8 cellular contexts compared by ENCODE assay signal in genomic region chr21:36989199-36989698, GRCh38. TPM values are rescaled to one million over a fixed set of nuclear protein-coding genes. Genes with fewer than 3 reads are reported as not detected.
A peak's percentile ranks its signal among the peaks of the same experiment; 100 is the strongest.
DNase-seq lines count a peak whose midpoint lies in the region; ATAC-seq and TF ChIP-seq lines count a peak whose summit lies in the region.
"Not testable (repeated sequence)": the region's sequence is repeated elsewhere in the genome, so short reads cannot be mapped to it uniquely, and the experiment has no call there.

No MANE protein-coding gene starts in this region.

- not testable (repeated sequence) for H3K23ac ChIP-seq in trophoblast cell (ENCODE audit: low read length)

- H4K12ac ChIP-seq in trophoblast cell (ENCODE audit: low read depth, low read length), result peak overlapping the region; percentile 95

- H3K4me1 ChIP-seq in Caco-2, result peaks cover 15% of the 10 kb centered on the region
- H3K4me1 ChIP-seq in Loucy (ENCODE audit: insufficient read depth, low read length, poor library complexity, severe bottlenecking), result peaks cover 20% of the 10 kb centered on the region
- not testable (repeated sequence) for H3K4me1 ChIP-seq in fibroblast of lung (ENCODE audit: control insufficient read depth, extremely low read depth, insufficient read depth, low read length); tibial nerve
- peaks cover 2 to 11% of the 10 kb centered on the region in 2 experiments for H3K4me1 ChIP-seq in trophoblast cell (ENCODE audit: control insufficient read depth in 1 of 2, insufficient read depth in 2 of 2, low read length in 2 of 2)

- ATAC-seq in activated B cell treated with CpG ODN at 0.5 μM for 24 hours (ENCODE audit: low read depth), result not testable (repeated sequence)

- not testable (repeated sequence) for TF ChIP-seq EP300 in tibial nerve (IDR thresholded peaks at IDR 0.05)

- peak overlapping the region; percentile 69 for H3K9ac ChIP-seq in Loucy (ENCODE audit: low read depth, low read length, poor library complexity, severe bottlenecking)
- peak overlapping the region; percentile 66 for H3K9ac ChIP-seq in fibroblast of lung (ENCODE audit: insufficient read depth, low read length)
- H3K9ac ChIP-seq in trophoblast cell (ENCODE audit: low read length), result peak overlapping the region; percentile 57

- H3F3A ChIP-seq in Loucy (ENCODE audit: low read depth), result not testable (repeated sequence)

- 39 to 42% methylated on average over 22 of the region's 22 CpGs for WGBS in lower leg skin, 2 donors
- WGBS in trophoblast cell (ENCODE audit: extremely low coverage, insufficient coverage, insufficient read length), result no CpG with 5 or more reads among the region's 22 CpGs
- WGBS in tibial nerve, 2 donors, result 43 to 45% methylated on average over 22 of the region's 22 CpGs

- peak overlapping the region; percentile 87 for H3K18ac ChIP-seq in trophoblast cell (ENCODE audit: low read length)

- H2AFZ ChIP-seq in Loucy (ENCODE audit: low read length), result peak overlapping the region; percentile 95
- peak overlapping the region; percentile 73 for H2AFZ ChIP-seq in fibroblast of lung (ENCODE audit: low read length)
- H2AFZ ChIP-seq in trophoblast cell (ENCODE audit: insufficient read depth, low read length, poor library complexity), result peak overlapping the region; percentile 99

- H3K4me3 Mint-ChIP-seq in Caco-2 (ENCODE audit: unreplicated experiment) (peak overlapping the region; percentile 96), activated B cell treated with CpG ODN at 0.5 μM for 24 hours (peak overlapping the region; percentile 83), brain (peak overlapping the region; percentile 80 to 88 (median 83))

- H2BK5ac ChIP-seq in trophoblast cell (ENCODE audit: low read depth, low read length, poor library complexity), result peak overlapping the region; percentile 72

- H3K14ac ChIP-seq in trophoblast cell (ENCODE audit: low read length), result peak overlapping the region; percentile 93

- TF ChIP-seq POLR2A in lower leg skin (IDR thresholded peaks at IDR 0.05); tibial nerve (IDR thresholded peaks at IDR 0.05): not testable (repeated sequence)

- H3K27ac ChIP-seq in fibroblast of lung (ENCODE audit: insufficient read depth, low read length), result peak overlapping the region; percentile 63
- peak overlapping the region; percentile 57 for H3K27ac ChIP-seq in trophoblast cell (ENCODE audit: low read depth, low read length)
- H3K27ac ChIP-seq in tibial nerve, result peak overlapping the region; percentile 81 to 93 (median 87)

- not testable (repeated sequence) for BruUV-seq in Caco-2 (replicated peaks; lab: Mats Ljungman, UMichigan)

- not testable (repeated sequence) for H2BK12ac ChIP-seq in trophoblast cell (ENCODE audit: low read length)

- TF ChIP-seq CTCF in Caco-2 (IDR thresholded peaks at IDR 0.05; ENCODE audit: insufficient read depth in 1 of 2, low read depth in 1 of 2, low read length in 1 of 2, severe bottlenecking in 1 of 2, unreplicated experiment in 1 of 2); Loucy (conservative IDR thresholded peaks at IDR 0.05; ENCODE audit: low read length); activated B cell treated with CpG ODN at 0.5 μM for 24 hours (IDR thresholded peaks at IDR 0.05); brain (conservative IDR thresholded peaks at IDR 0.05); fibroblast of lung (conservative IDR thresholded peaks at IDR 0.05 in 1 of 2, IDR thresholded peaks at IDR 0.05 in 1 of 2; ENCODE audit: low read depth in 1 of 2, low read length in 2 of 2); lower leg skin (IDR thresholded peaks at IDR 0.05); tibial nerve (IDR thresholded peaks at IDR 0.05): not testable (repeated sequence)

- not testable (repeated sequence) for H3K9me3 Mint-ChIP-seq in Caco-2 (ENCODE audit: unreplicated experiment); activated B cell treated with CpG ODN at 0.5 μM for 24 hours; brain

- H3K79me1 ChIP-seq in trophoblast cell (ENCODE audit: low read length), result not testable (repeated sequence)

- H2AK5ac ChIP-seq in trophoblast cell (ENCODE audit: low read length), result not testable (repeated sequence)

- CTCF ChIA-PET in Caco-2 (lab: Charles Lee), result interaction anchor here (0.6 to 2.0 kb wide), 4 partner anchors 11 to 693 kb away, joined by 3 to 17 read pairs (median 10); no protein-coding TSS in a partner anchor
- CTCF ChIA-PET in activated B cell treated with CpG ODN at 0.5 μM for 24 hours (lab: Charles Lee), result interaction anchor here (0.6 to 3.7 kb wide), 10 partner anchors 10 to 359 kb away, joined by 3 to 24 read pairs (median 4); partner anchors contain the start of genes HLCS and RIPPLY3

- H3K27me3 Mint-ChIP-seq in Caco-2 (ENCODE audit: insufficient read depth, unreplicated experiment); activated B cell treated with CpG ODN at 0.5 μM for 24 hours; brain: not testable (repeated sequence)

- peak overlapping the region; percentile 84 for H4K91ac ChIP-seq in trophoblast cell (ENCODE audit: low read depth, low read length)

- H3K27ac Mint-ChIP-seq in Caco-2 (ENCODE audit: unreplicated experiment) (peak overlapping the region; percentile 96), activated B cell treated with CpG ODN at 0.5 μM for 24 hours (peak overlapping the region; percentile 80), brain (peak overlapping the region in 4 of 5 experiments; percentile 58 to 93 (median 86))

- not testable (repeated sequence) for DNase-seq in Caco-2; activated B cell treated with CpG ODN at 0.5 μM for 24 hours; fibroblast of lung (ENCODE audit: low read depth in 2 of 2); lower leg skin (ENCODE audit: low spot score in 2 of 2); trophoblast cell; tibial nerve (ENCODE audit: low spot score in 2 of 2)

- H3K36me3 ChIP-seq in Caco-2 (ENCODE audit: control insufficient read depth, insufficient read depth, low read length); Loucy (ENCODE audit: insufficient read depth, low read length); fibroblast of lung (ENCODE audit: control insufficient read depth, insufficient read depth, low read length); trophoblast cell (ENCODE audit: control insufficient read depth in 1 of 2, insufficient read depth in 2 of 2, low read length in 2 of 2); tibial nerve: not testable (repeated sequence)

- peak overlapping the region; percentile 46 for H3K4me3 ChIP-seq in Caco-2 (ENCODE audit: low read depth, low read length)
- peak overlapping the region; percentile 78 for H3K4me3 ChIP-seq in Loucy (ENCODE audit: low read length, poor library complexity, severe bottlenecking)
- H3K4me3 ChIP-seq in fibroblast of lung (replicated peaks in 1 of 4; ENCODE audit: control extremely low read depth in 1 of 4, insufficient read depth in 1 of 4, low read depth in 3 of 4, low read length in 4 of 4), result peak overlapping the region; percentile 32 to 67 (median 48)
- peak overlapping the region; percentile 23 for H3K4me3 ChIP-seq in lower leg skin (ENCODE audit: low read depth, poor library complexity, severe bottlenecking)
- H3K4me3 ChIP-seq in trophoblast cell (ENCODE audit: low read depth, low read length), result peak overlapping the region; percentile 50
- H3K4me3 ChIP-seq in tibial nerve, result peak overlapping the region; percentile 57 to 78 (median 62)

- H3K36me3 Mint-ChIP-seq in Caco-2 (ENCODE audit: insufficient read depth, unreplicated experiment), result peaks cover 17% of the 10 kb centered on the region
- H3K36me3 Mint-ChIP-seq in activated B cell treated with CpG ODN at 0.5 μM for 24 hours (ENCODE audit: low read depth), result not testable (repeated sequence)
- peaks cover 13% of the 10 kb centered on the region for H3K36me3 Mint-ChIP-seq in brain

- H3K4ac ChIP-seq in trophoblast cell (ENCODE audit: low read depth, low read length), result peak overlapping the region; percentile 77

- peak overlapping the region; percentile 66 for H3K4me2 ChIP-seq in Loucy (ENCODE audit: low read depth, low read length, poor library complexity, severe bottlenecking)
- peak overlapping the region; percentile 66 for H3K4me2 ChIP-seq in fibroblast of lung (ENCODE audit: extremely low read depth, insufficient read depth, low read length)
- peak overlapping the region; percentile 92 for H3K4me2 ChIP-seq in trophoblast cell (ENCODE audit: low read length)

- intact Hi-C loops in Caco-2 (cut with micrococcal nuclease; ENCODE audit: unreplicated experiment); lower leg skin (cut with DNase I; ENCODE audit: low total_unique reads): not testable (repeated sequence)
- intact Hi-C loops in activated B cell treated with CpG ODN at 0.5 μM for 24 hours (cut with micrococcal nuclease), result loop anchor here (1.0 to 10.0 kb wide), 4 partner anchors 12 to 834 kb away; partner anchors contain the start of genes DOP1B, HLCS, PIGP and TTC3

- H3K9me2 ChIP-seq in Loucy (replicated peaks; ENCODE audit: low read depth, low read length), result not testable (repeated sequence)

- peak overlapping the region; percentile 54 for H2BK120ac ChIP-seq in trophoblast cell (ENCODE audit: insufficient read depth, low read length, poor library complexity)

- H3K27me3 ChIP-seq in Caco-2 (replicated peaks; ENCODE audit: control insufficient read depth, insufficient read depth, low read length); Loucy (ENCODE audit: insufficient read depth, low read length, poor library complexity, severe bottlenecking); fibroblast of lung (ENCODE audit: control insufficient read depth, insufficient read depth, low read length); trophoblast cell (ENCODE audit: insufficient read depth, low read length); tibial nerve: not testable (repeated sequence)

- POLR2A ChIA-PET in Caco-2 (lab: Charles Lee), result interaction anchor here (0.5 to 1.7 kb wide), 3 partner anchors 12 to 128 kb away, joined by 5 to 13 read pairs (median 5); partner anchors contain the start of genes PIGP and TTC3
- POLR2A ChIA-PET in activated B cell treated with CpG ODN at 0.5 μM for 24 hours (lab: Charles Lee), result interaction anchor here (0.5 to 2.6 kb wide), 10 partner anchors 8 to 839 kb away, joined by 3 to 21 read pairs (median 5); partner anchors contain the start of genes DYRK1A, HLCS, PIGP and TTC3

- not testable (repeated sequence) for H3K9me3 ChIP-seq in Caco-2; Loucy (ENCODE audit: insufficient read depth, low read depth, low read length); fibroblast of lung (ENCODE audit: control insufficient read depth, insufficient read depth, low read depth, low read length); trophoblast cell (ENCODE audit: insufficient read depth, low read depth, low read length); tibial nerve

- H4K20me1 ChIP-seq in Loucy (ENCODE audit: insufficient read depth, low read length, poor library complexity, severe bottlenecking); fibroblast of lung (ENCODE audit: control insufficient read depth, extremely low read depth, insufficient read depth, low read length): not testable (repeated sequence)

- not testable (repeated sequence) for H3K79me2 ChIP-seq in Loucy (ENCODE audit: insufficient read depth, low read length); fibroblast of lung (ENCODE audit: control insufficient read depth, insufficient read depth, low read length); trophoblast cell (ENCODE audit: control insufficient read depth, insufficient read depth, low read length, poor library complexity)

- peak overlapping the region; percentile 100 for H4K8ac ChIP-seq in trophoblast cell (ENCODE audit: low read depth, low read length)

- H3K4me1 Mint-ChIP-seq in Caco-2 (ENCODE audit: low read depth, unreplicated experiment) (peaks cover 12% of the 10 kb centered on the region), brain (peaks cover 25% of the 10 kb centered on the region)
- not testable (repeated sequence) for H3K4me1 Mint-ChIP-seq in activated B cell treated with CpG ODN at 0.5 μM for 24 hours

RNA-seq across cellular contexts. Expression of gene RIPPLY3, which starts 17.3 kb away (rescaled TPM):
- total RNA-seq in Caco-2 (2022), result 0.91 and 1.2 TPM in 2 replicates
- not detected in 2 replicates for total RNA-seq in activated B cell treated with CpG ODN at 0.5 μM for 24 hours
- polyA plus RNA-seq in brain (ENCODE audit: insufficient read depth, low read depth, low replicate concordance), result 68.7 TPM
- total RNA-seq in fibroblast of lung, result not detected in 2 replicates
- 0.03 TPM in 1 of 2 replicates, not detected in the other for polyA plus RNA-seq in fibroblast of lung
- not detected in 2 replicates for polyA plus RNA-seq in fibroblast of lung (2012)
- not detected in 2 replicates for polyA minus RNA-seq in fibroblast of lung (ENCODE audit: low replicate concordance)
- total RNA-seq in lower leg skin, result not detected
- 0.05 and 0.10 TPM in 2 replicates for polyA plus RNA-seq in trophoblast cell (2013)
- not detected for total RNA-seq in tibial nerve

RNA-seq across cellular contexts. Expression of gene HLCS, which starts 22.8 kb away (rescaled TPM):
- 21.8 and 26.2 TPM in 2 replicates for total RNA-seq in Caco-2 (2022)
- 8.1 and 10.6 TPM in 2 replicates for total RNA-seq in activated B cell treated with CpG ODN at 0.5 μM for 24 hours
- 21.4 TPM for polyA plus RNA-seq in brain (ENCODE audit: insufficient read depth, low read depth, low replicate concordance)
- total RNA-seq in fibroblast of lung, result 31.3 and 40.0 TPM in 2 replicates
- 17.3 and 23.1 TPM in 2 replicates for polyA plus RNA-seq in fibroblast of lung
- 13.9 and 20.4 TPM in 2 replicates for polyA plus RNA-seq in fibroblast of lung (2012)
- polyA minus RNA-seq in fibroblast of lung (ENCODE audit: low replicate concordance), result 16.9 and 35.3 TPM in 2 replicates
- total RNA-seq in lower leg skin, result 10 to 100 TPM in 2 of 4 donors, 1 to 10 TPM in 2; 3.1 to 19.4 (median 8.9) TPM
- polyA plus RNA-seq in trophoblast cell (2013), result 6.7 and 7.1 TPM in 2 replicates
- 10 to 100 TPM; 14.4 to 19.0 (median 17.4) TPM for total RNA-seq in tibial nerve

Comparison
In these comparisons a context has a peak if more than half of its experiments do, and no peak if none do; other contexts are left out.
1. H3K4me3 ChIP-seq: peak in every context shown above with its lines; median percentile 78 in Loucy; 62 in tibial nerve; 50 in trophoblast cell; 48 in fibroblast of lung; 46 in Caco-2; 23 in lower leg skin.